In genomic region chr5:146703499-146703898, GRCh38 we compare ENCODE assay signal across 14 cellular contexts.
"Had no signal": no experiment of that assay in that cellular context is flagged by ENCODE, and none has a peak within 500 bp of the region (broad histone marks: within the 10 kb centered on the region; RNA-seq: fewer than 3 reads in every experiment).

No MANE protein-coding gene starts in this region.

- DNase-seq: activated CD4-positive, alpha-beta T cell treated with anti-CD3 and anti-CD28 coated beads for 48 hours; activated CD8-positive, alpha-beta memory T cell treated with anti-CD3 and anti-CD28 coated beads, Interleukin-2, amount 50 U/mL, for 48 hours; activated CD8-positive, alpha-beta T cell treated with anti-CD3 and anti-CD28 coated beads, Interleukin-2, amount 10 ng/mL, durations not matched to agents 7 days and 5 days; activated naive CD4-positive, alpha-beta T cell; activated naive CD8-positive, alpha-beta T cell treated with anti-CD3 and anti-CD28 coated beads, Interleukin-2, amount 50 U/mL, for 24 hours; heart left ventricle; SW 1271; tibial artery had no signal

- H3K27ac Mint-ChIP-seq: activated CD8-positive, alpha-beta T cell treated with anti-CD3 and anti-CD28 coated beads, Interleukin-2, amount 10 ng/mL, durations not matched to agents 7 days and 5 days; activated naive CD8-positive, alpha-beta T cell treated with anti-CD3 and anti-CD28 coated beads, Interleukin-2, amount 50 U/mL, for 24 hours; stimulated activated effector memory CD8-positive, alpha-beta T cell treated with anti-CD3 and anti-CD28 coated beads, Interleukin-12 subunit alpha, Interleukin-12 subunit beta, amount 100 ng/mL, for 72 hours; WTC11 had no signal

- ATAC-seq: activated CD8-positive, alpha-beta T cell treated with anti-CD3 and anti-CD28 coated beads, Interleukin-2, amount 10 ng/mL, durations not matched to agents 7 days and 5 days; activated naive CD8-positive, alpha-beta T cell treated with anti-CD3 and anti-CD28 coated beads, Interleukin-2, amount 50 U/mL, for 24 hours; heart left ventricle; WTC11 had no signal

- H3K36me3 Mint-ChIP-seq: stimulated activated effector memory CD8-positive, alpha-beta T cell treated with anti-CD3 and anti-CD28 coated beads, Interleukin-12 subunit alpha, Interleukin-12 subunit beta, amount 100 ng/mL, for 72 hours had no signal

- H3K27me3 Mint-ChIP-seq: activated naive CD8-positive, alpha-beta T cell treated with anti-CD3 and anti-CD28 coated beads, Interleukin-2, amount 50 U/mL, for 24 hours had no signal

- H3K9me3 Mint-ChIP-seq: activated naive CD8-positive, alpha-beta T cell treated with anti-CD3 and anti-CD28 coated beads, Interleukin-2, amount 50 U/mL, for 24 hours; stimulated activated effector memory CD8-positive, alpha-beta T cell treated with anti-CD3 and anti-CD28 coated beads, Interleukin-12 subunit alpha, Interleukin-12 subunit beta, amount 100 ng/mL, for 72 hours had no signal

- H3K4me3 ChIP-seq: ascending aorta, cardiac muscle cell, heart left ventricle, lung, tibial artery, vagina had no signal

- H3K4me3 Mint-ChIP-seq: activated CD8-positive, alpha-beta T cell treated with anti-CD3 and anti-CD28 coated beads, Interleukin-2, amount 10 ng/mL, durations not matched to agents 7 days and 5 days; activated naive CD8-positive, alpha-beta T cell treated with anti-CD3 and anti-CD28 coated beads, Interleukin-2, amount 50 U/mL, for 24 hours; stimulated activated effector memory CD8-positive, alpha-beta T cell treated with anti-CD3 and anti-CD28 coated beads, Interleukin-12 subunit alpha, Interleukin-12 subunit beta, amount 100 ng/mL, for 72 hours; WTC11 had no signal
